In genomic region chr10:114506874-114507385, GRCh38 we compare ENCODE assay signal across 14 cellular contexts.
A peak's percentile ranks its signal among the peaks of the same experiment; 100 is the strongest.
DNase-seq lines count a peak whose midpoint lies in the region; ATAC-seq, FAIRE-seq and TF ChIP-seq lines count a peak whose summit lies in the region.
"Had no signal": no experiment of that assay in that cellular context is flagged by ENCODE, and none has a peak within 500 bp of the region (broad histone marks: within the 10 kb centered on the region; RNA-seq: fewer than 3 reads in every experiment).

No MANE protein-coding gene starts in this region.

- H3K27ac ChIP-seq in right cardiac atrium (ENCODE audit: low read length) (no peak overlapping the region), small intestine (ENCODE audit: low read depth in 1 of 2, low read length in 1 of 2) (peak overlapping the region; percentile 74 to 92)
- H3K27ac ChIP-seq: C4-2B had no signal

- POLR2A ChIA-PET in HEK293T (lab: Yijun Ruan, JAX) = no interaction called here

- DNase-seq in right cardiac atrium (no peak), small intestine (no peak), T1000 (lab: John Stamatoyannopoulos, UW) (no peak), HEK293T (ENCODE audit: extremely low spot score) (no peak)
- DNase-seq: effector memory CD8-positive, alpha-beta T cell; NCI-H1092; NCI-H524; stimulated activated naive CD4-positive, alpha-beta T cell had no signal

- WGBS in right cardiac atrium = 39% methylated on average over 3 of the region's 3 CpGs
- WGBS in small intestine, 3 donors = 52 to 66% (median 56%) methylated on average over 3 of the region's 3 CpGs

- peaks cover 27% of the 10 kb centered on the region for H3K36me3 Mint-ChIP-seq in activated naive CD8-positive, alpha-beta T cell

- intact Hi-C loops in right cardiac atrium (cut with DNase I) = no loop called here

- H3K4me1 Mint-ChIP-seq in activated naive CD8-positive, alpha-beta T cell (ENCODE audit: low read depth) = peaks cover 92% of the 10 kb centered on the region

- peak overlapping the region; percentile 94 for H3K27ac Mint-ChIP-seq in activated naive CD8-positive, alpha-beta T cell

- H3K27me3 ChIP-seq in right cardiac atrium (ENCODE audit: control insufficient read depth, insufficient read depth) (no peaks in the 10 kb centered on the region), small intestine (ENCODE audit: control insufficient read depth in 2 of 2, insufficient read depth in 2 of 2, low read length in 2 of 2) (no peaks in the 10 kb centered on the region)

- H3K9me3 Mint-ChIP-seq in activated naive CD8-positive, alpha-beta T cell (ENCODE audit: low read depth) = no peaks in the 10 kb centered on the region
- H3K9me3 Mint-ChIP-seq: effector memory CD8-positive, alpha-beta T cell had no signal

- peak overlapping the region; percentile 52 for H3K4me3 Mint-ChIP-seq in activated naive CD8-positive, alpha-beta T cell
- H3K4me3 Mint-ChIP-seq: effector memory CD8-positive, alpha-beta T cell had no signal

- FAIRE-seq in small intestine (lab: Jason Lieb, UNC) = no peak
- FAIRE-seq: G401.6 had no signal

- H3K9me3 ChIP-seq in right cardiac atrium (ENCODE audit: control insufficient read depth, low read length) (no peaks in the 10 kb centered on the region), small intestine (ENCODE audit: control insufficient read depth, low read depth) (no peaks in the 10 kb centered on the region)

- H3K4me3 ChIP-seq in right cardiac atrium (ENCODE audit: low read length) = no peak overlapping the region
- H3K4me3 ChIP-seq in small intestine (ENCODE audit: low read depth in 1 of 2, low read length in 2 of 2) = no peak overlapping the region

- TF ChIP-seq EP300 in Ishikawa (IDR thresholded peaks at IDR 0.05; ENCODE audit: borderline replicate concordance) = no peak

- no peaks in the 10 kb centered on the region for H3K36me3 ChIP-seq in small intestine (ENCODE audit: control insufficient read depth in 2 of 2, insufficient read depth in 2 of 2, low read length in 2 of 2)

- CTCF ChIA-PET in HEK293T (lab: Yijun Ruan, JAX) = interaction anchor here (0.9 to 1.2 kb wide), 2 partner anchors 19 to 279 kb away, joined by 4 read pairs; no protein-coding TSS in a partner anchor

- peaks cover 18% of the 10 kb centered on the region for H3K4me1 ChIP-seq in right cardiac atrium (ENCODE audit: control insufficient read depth, insufficient read depth, low read length)
- H3K4me1 ChIP-seq in small intestine (ENCODE audit: control insufficient read depth in 2 of 2, insufficient read depth in 1 of 2, low read depth in 1 of 2, low read length in 1 of 2) = peaks cover 8 to 19% of the 10 kb centered on the region in 2 donors

- H3K27me3 Mint-ChIP-seq in activated naive CD8-positive, alpha-beta T cell = no peaks in the 10 kb centered on the region
- H3K27me3 Mint-ChIP-seq: effector memory CD8-positive, alpha-beta T cell had no signal

- ATAC-seq in right cardiac atrium = peak; percentile 5 to 56
- no peak for ATAC-seq in HG03442 (IDR thresholded peaks at IDR 0.05; ENCODE audit: unreplicated experiment)
- ATAC-seq: effector memory CD8-positive, alpha-beta T cell; Panc1 had no signal

- TF ChIP-seq RAD21 in Ishikawa (IDR thresholded peaks at IDR 0.05; ENCODE audit: low read depth) = no peak

TF ChIP-seq in Ishikawa, 13 proteins besides CTCF, POLR2A, EP300 and RAD21:
- no peak for TF ChIP-seq REST (IDR thresholded peaks at IDR 0.05; ENCODE audit: low read depth)
- TF ChIP-seq TAF1 (IDR thresholded peaks at IDR 0.05; ENCODE audit: low read depth) = no peak
- TF ChIP-seq ZBTB7A (IDR thresholded peaks at IDR 0.05; ENCODE audit: low read depth) = peak; percentile 58; the same call in 1 of the 2 replicates
- no peak for TF ChIP-seq CREB1 (IDR thresholded peaks at IDR 0.05; ENCODE audit: low read depth)

TF ChIP-seq in HEK293T, 16 proteins besides CTCF, POLR2A, EP300 and RAD21:
- no peak for TF ChIP-seq ELF4 (IDR thresholded peaks at IDR 0.05)
TF ChIP-seq in HEK293T: peak in this region for 0.
